8 cellular contexts compared by ENCODE assay signal in the genomic region with DNA sequence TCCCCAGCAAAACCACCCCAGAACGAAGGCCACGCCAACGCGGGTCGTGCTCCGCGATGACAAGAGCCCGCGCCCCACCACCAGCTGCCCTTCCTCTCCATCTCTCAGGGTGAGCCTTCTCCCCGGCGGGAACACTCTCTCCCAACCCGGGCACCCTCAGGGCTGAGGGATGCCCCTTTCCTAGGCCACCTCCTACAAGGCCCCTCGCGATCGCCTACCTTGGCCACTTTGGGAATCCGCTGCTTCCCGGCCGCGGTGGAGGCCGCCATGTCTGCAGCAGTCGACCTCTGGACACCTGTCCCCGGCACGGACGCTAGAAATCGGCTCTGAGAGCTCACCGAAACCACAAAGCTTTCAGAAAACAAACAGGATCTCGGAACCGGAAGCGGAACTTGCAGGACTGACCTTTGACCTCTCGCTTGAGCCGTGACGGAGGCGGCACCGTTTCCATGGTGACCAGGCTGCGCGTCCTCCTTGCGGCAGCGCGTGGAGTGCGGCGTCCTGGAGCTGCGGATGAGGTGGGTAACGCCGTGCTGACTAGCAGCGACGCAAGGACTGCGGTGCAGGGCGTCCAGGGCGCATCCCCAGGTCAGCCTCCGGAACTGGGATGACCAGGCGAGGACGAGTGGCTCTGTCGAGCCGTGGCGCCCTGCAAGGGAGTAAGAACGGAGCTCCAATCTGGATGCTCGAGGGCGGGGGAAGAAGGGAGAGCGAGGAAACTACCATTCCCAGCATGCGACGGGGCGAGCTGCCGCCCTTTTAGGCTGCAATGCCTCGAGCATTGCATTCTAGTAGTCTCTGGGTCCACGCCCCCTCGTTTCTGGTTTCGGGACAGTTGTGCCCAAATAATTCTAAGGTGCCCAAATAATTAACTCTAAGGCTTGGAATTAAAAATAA.
DNase-seq lines count a peak whose midpoint lies in the region; ATAC-seq and TF ChIP-seq lines count a peak whose summit lies in the region.

A gene with protein sequence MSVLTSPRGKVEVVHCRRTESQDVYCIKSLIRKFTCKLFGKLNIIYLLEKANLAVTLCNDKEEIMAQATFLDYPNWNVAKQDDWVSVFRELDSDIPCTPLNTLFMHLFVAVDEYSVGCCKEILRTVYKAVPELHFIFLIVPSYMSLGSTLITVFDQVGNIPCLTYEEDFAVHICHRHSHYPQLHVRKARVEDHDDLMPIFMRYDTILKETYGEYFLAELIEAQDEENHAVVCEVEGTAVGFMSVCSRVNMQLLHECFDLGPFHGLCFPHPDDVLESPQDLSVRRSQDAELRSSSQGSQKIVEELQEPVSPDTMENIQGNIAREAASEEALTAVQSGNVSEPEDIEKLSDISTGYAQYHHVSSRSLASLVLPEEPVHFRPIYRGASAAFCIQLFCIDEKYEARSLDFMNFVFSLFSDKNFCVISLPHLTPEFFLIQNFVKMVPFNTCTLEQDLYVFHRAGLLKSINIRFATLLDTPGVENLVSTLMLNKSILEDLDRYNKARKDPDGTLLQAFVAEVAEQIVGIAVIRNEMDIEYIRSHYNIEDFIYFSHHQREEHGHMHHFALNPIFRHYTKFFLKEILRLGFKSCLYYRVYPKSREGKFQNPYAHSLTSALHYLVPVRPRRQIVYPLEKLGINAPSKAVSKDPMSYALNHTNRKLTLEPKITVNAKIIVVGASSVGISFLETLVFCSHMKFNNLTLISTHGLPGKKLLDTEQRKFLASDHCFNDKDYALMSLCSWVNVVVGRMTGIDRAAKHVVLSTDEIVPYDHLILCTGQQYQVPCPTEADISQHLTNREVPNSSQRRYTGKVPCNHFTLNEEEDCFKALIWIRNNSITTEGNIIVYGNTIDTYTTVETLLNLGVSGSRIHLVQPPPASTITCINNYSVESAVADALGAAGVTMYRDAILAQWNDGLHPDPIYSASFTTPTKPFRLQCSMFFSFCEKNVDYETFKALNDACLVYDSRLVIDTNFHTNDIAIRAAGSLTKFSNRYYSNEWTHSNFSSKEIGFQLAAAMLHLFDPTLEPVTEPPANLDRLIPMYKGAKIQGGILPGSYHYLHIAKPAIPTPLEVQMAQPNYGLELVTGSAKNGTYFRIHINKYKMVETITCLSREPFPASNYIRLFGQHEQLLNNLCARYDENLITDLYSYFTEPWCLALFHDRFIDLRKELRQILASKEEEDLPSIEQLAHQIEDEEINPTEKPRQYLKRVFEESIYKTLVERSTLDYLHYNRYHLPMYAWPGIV (plus strand): TSS at position 459 of the 897 bp plus-strand sequence. CDS start 4,122 bp downstream, outside the sequence.
A gene (minus strand): TSS at position 393 of the 897 bp plus-strand sequence. CDS start 124 bp downstream, at position 269.

- DNase-seq in AG09319 (ENCODE audit: extremely low read depth, low read depth), result peak; percentile 86
- peak; percentile 99 for DNase-seq in NCI-H345 (lab: John Stamatoyannopoulos, UW)
- DNase-seq in activated CD4-positive, CD25-positive, alpha-beta regulatory T cell treated with anti-CD3 and anti-CD28 coated beads, Interleukin-2, amount 50 U/mL, for 16 hours (ENCODE audit: low read depth, low spot score), result peak; percentile 96
- DNase-seq in central memory CD8-positive, alpha-beta T cell (ENCODE audit: low spot score in 2 of 2), result peak; percentile 94 to 97
- peak; percentile 98 for DNase-seq in inferior parietal cortex (ENCODE audit: extremely low spot score)
- peak; percentile 91 for DNase-seq in smooth muscle cell of the brain vasculature (ENCODE audit: low read depth, low spot score)

- no peaks in the 10 kb centered on the region for H3K27me3 Mint-ChIP-seq in central memory CD8-positive, alpha-beta T cell

- ATAC-seq in GM19025 (IDR thresholded peaks at IDR 0.05; ENCODE audit: low read depth, unreplicated experiment), result peak; percentile 94
- ATAC-seq in HG03280 (IDR thresholded peaks at IDR 0.05; ENCODE audit: unreplicated experiment), result peak; percentile 91
- ATAC-seq in central memory CD8-positive, alpha-beta T cell (replicated peaks; ENCODE audit: extremely low read depth, poor library complexity, severe bottlenecking), result peak; percentile 94

- peaks cover 30% of the 10 kb centered on the region for H3K4me1 Mint-ChIP-seq in central memory CD8-positive, alpha-beta T cell

- H3K9me3 Mint-ChIP-seq in central memory CD8-positive, alpha-beta T cell, result no peaks in the 10 kb centered on the region

- no peak for TF ChIP-seq CTCF in AG09319 (IDR thresholded peaks at IDR 0.05; ENCODE audit: low read depth, low read length)

- H3K27ac Mint-ChIP-seq in central memory CD8-positive, alpha-beta T cell (ENCODE audit: low read depth), result peak within 1 kb of the TSS; percentile 99

- peak within 1 kb of the TSS; percentile 99 for H3K4me3 Mint-ChIP-seq in central memory CD8-positive, alpha-beta T cell

- peaks cover 37% of the 10 kb centered on the region for H3K36me3 Mint-ChIP-seq in central memory CD8-positive, alpha-beta T cell (ENCODE audit: insufficient read depth)

Comparison
In these comparisons a context has a peak if more than half of its experiments do, and no peak if none do; other contexts are left out.
1. Peak in every context shown above with its lines: DNase-seq and ATAC-seq.